9 cellular contexts compared by ENCODE assay signal in the genomic region with DNA sequence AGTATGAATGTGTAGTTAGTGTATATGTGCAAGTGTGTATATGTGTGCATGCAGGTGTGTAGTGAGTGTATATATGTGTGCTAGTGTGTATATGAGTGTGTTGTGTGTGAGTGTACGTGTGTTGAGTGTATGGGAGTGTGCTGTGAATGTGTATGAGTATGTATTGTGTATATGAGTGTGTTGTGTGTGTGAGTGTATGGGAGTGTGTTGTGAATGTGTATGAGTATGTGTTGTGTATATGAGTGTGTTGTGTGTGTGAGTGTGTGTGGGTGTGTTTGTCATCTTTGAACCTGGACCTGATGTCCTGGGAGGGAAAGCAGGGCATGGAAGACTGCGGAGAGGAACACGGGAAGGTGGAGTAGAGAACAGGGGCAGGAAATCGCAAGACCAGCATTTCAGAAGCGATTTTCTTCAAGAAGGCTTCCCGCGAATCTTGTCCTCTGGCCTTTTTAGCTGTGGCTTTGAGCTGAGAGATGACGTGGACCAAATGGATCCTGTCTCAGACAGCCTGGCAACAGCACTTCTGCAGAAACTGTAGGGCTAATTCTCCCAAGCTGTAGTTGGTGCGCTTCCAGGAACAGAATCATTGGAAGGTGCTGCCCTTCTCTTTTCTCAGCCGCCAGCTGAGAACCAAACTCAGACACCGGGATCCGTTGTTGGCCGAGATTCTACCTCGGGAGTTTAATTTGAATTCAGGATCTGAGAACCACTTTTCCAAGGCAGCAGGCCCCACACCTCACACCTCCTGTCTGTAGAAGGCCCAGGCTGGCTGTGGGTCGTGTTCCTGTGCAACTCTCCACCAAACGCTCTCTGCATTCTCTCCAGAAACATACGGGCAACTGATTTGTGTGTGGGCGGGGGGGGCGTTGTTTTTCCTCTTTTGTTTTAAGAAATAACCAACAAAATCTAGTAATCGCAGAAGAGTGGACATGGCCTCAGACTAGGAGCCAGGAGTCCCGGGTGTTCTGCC.
DNase-seq lines count a peak whose midpoint lies in the region; TF ChIP-seq lines count a peak whose summit lies in the region.
"Had no signal": no experiment of that assay in that cellular context is flagged by ENCODE, and none has a peak within 500 bp of the region (broad histone marks: within the 10 kb centered on the region; RNA-seq: fewer than 3 reads in every experiment).

No MANE protein-coding gene starts in this region.

- H3K27ac Mint-ChIP-seq in endodermal cell = no peak overlapping the region
- H3K27ac Mint-ChIP-seq in activated T-helper 1 cell treated with anti-CD3 and anti-CD28 coated beads, Interleukin-12 subunit alpha, Interleukin-12 subunit beta, Interleukin-2, Interleukin-4 antibody, amounts not matched to agents 30 ng/mL and 10 ng/mL and 1 ng/mL, durations not matched to agents 14 hours and 24 hours and 36 hours = no peak overlapping the region

- H3K4me3 ChIP-seq in AG09309 (ENCODE audit: control insufficient read depth, low read depth, low read length) = no peak overlapping the region; the same call in 1 of the 2 replicates
- peak overlapping the region; percentile 15 for H3K4me3 ChIP-seq in fibroblast of the aortic adventitia (ENCODE audit: low read depth, low read length)
- no peak overlapping the region for H3K4me3 ChIP-seq in trophoblast cell (ENCODE audit: low read depth, low read length)
- no peak overlapping the region for H3K4me3 ChIP-seq in endodermal cell (ENCODE audit: low read length)

- WGBS in trophoblast cell (ENCODE audit: extremely low coverage, insufficient coverage, insufficient read length) = 100% methylated on average over 1 of the region's 21 CpGs
- WGBS in endodermal cell (ENCODE audit: insufficient coverage in 1 of 2, insufficient read length in 1 of 2), 2 experiments = 86 to 94% methylated on average over 14 to 21 of the region's 21 CpGs

- peak overlapping the region; percentile 13 for H3K18ac ChIP-seq in trophoblast cell (ENCODE audit: low read length)

- H3K9me3 ChIP-seq in trophoblast cell (ENCODE audit: insufficient read depth, low read depth, low read length) (no peaks in the 10 kb centered on the region), endodermal cell (ENCODE audit: control insufficient read depth, low read length) (no peaks in the 10 kb centered on the region)

- H4K12ac ChIP-seq in trophoblast cell (ENCODE audit: low read depth, low read length) = no peak overlapping the region

- H3K23ac ChIP-seq in trophoblast cell (ENCODE audit: low read length) = peak overlapping the region; percentile 93

- no peak overlapping the region for H3K4me2 ChIP-seq in trophoblast cell (ENCODE audit: low read length)

- no peak overlapping the region for H2AFZ ChIP-seq in trophoblast cell (ENCODE audit: insufficient read depth, low read length, poor library complexity)

- H2BK120ac ChIP-seq in trophoblast cell (ENCODE audit: insufficient read depth, low read length, poor library complexity) = no peak overlapping the region

- H3K4ac ChIP-seq in trophoblast cell (ENCODE audit: low read depth, low read length) = no peak overlapping the region

- H4K8ac ChIP-seq in trophoblast cell (ENCODE audit: low read depth, low read length) = no peak overlapping the region

- H3K4me1 Mint-ChIP-seq in endodermal cell = peaks cover 4% of the 10 kb centered on the region
- H3K4me1 Mint-ChIP-seq in activated T-helper 1 cell treated with anti-CD3 and anti-CD28 coated beads, Interleukin-12 subunit alpha, Interleukin-12 subunit beta, Interleukin-2, Interleukin-4 antibody, amounts not matched to agents 30 ng/mL and 10 ng/mL and 1 ng/mL, durations not matched to agents 14 hours and 24 hours and 36 hours (ENCODE audit: low read depth) = no peaks in the 10 kb centered on the region

- peaks cover 25 to 42% of the 10 kb centered on the region in 2 experiments for H3K36me3 ChIP-seq in trophoblast cell (ENCODE audit: control insufficient read depth in 1 of 2, insufficient read depth in 2 of 2, low read length in 2 of 2)
- H3K36me3 ChIP-seq in endodermal cell (ENCODE audit: control insufficient read depth, insufficient read depth, low read length) = no peaks in the 10 kb centered on the region

- intact Hi-C loops in activated T-helper 1 cell treated with anti-CD3 and anti-CD28 coated beads, Interleukin-12 subunit alpha, Interleukin-12 subunit beta, Interleukin-2, Interleukin-4 antibody, amounts not matched to agents 30 ng/mL and 10 ng/mL and 1 ng/mL, durations not matched to agents 14 hours and 24 hours and 36 hours (cut with micrococcal nuclease) = no loop called here

- peaks cover 0 to 5% of the 10 kb centered on the region in 2 experiments for H3K4me1 ChIP-seq in trophoblast cell (ENCODE audit: control insufficient read depth in 1 of 2, insufficient read depth in 2 of 2, low read length in 2 of 2)
- peaks cover 4% of the 10 kb centered on the region for H3K4me1 ChIP-seq in endodermal cell (ENCODE audit: control insufficient read depth, insufficient read depth, low read length)

- DNase-seq in AG09309 (ENCODE audit: low read depth) (peak; percentile 82), SK-N-DZ (ENCODE audit: low spot score) (peak; percentile 82), fibroblast of the aortic adventitia (ENCODE audit: low read depth) (peak; percentile 98), trophoblast cell (peak; percentile 55 to 65), endodermal cell (no peak), NCI-H146 (lab: John Stamatoyannopoulos, UW) (no peak)
- DNase-seq in activated T-helper 1 cell treated with anti-CD3 and anti-CD28 coated beads, Interleukin-12 subunit alpha, Interleukin-12 subunit beta, Interleukin-2, Interleukin-4 antibody, amounts not matched to agents 30 ng/mL and 10 ng/mL and 1 ng/mL, durations not matched to agents 14 hours and 24 hours and 36 hours (ENCODE audit: low spot score) = no peak
- DNase-seq in stimulated activated CD4-positive, alpha-beta T cell treated with anti-CD3 and anti-CD28 coated beads, Interleukin-1b, Interleukin-23, amount 100 ng/mL, for 48 hours = no peak
- DNase-seq: NCI-H187 treated with DMSO at 0.1 percent for 48 hours had no signal

- no peaks in the 10 kb centered on the region for H3K36me3 Mint-ChIP-seq in endodermal cell (ENCODE audit: low read depth)
- H3K36me3 Mint-ChIP-seq in activated T-helper 1 cell treated with anti-CD3 and anti-CD28 coated beads, Interleukin-12 subunit alpha, Interleukin-12 subunit beta, Interleukin-2, Interleukin-4 antibody, amounts not matched to agents 30 ng/mL and 10 ng/mL and 1 ng/mL, durations not matched to agents 14 hours and 24 hours and 36 hours (ENCODE audit: low read depth) = peaks cover 2% of the 10 kb centered on the region

- H3K27ac ChIP-seq in trophoblast cell (ENCODE audit: low read depth, low read length) = no peak overlapping the region
- no peak overlapping the region for H3K27ac ChIP-seq in endodermal cell (ENCODE audit: low read depth, low read length)

- H2AK5ac ChIP-seq in trophoblast cell (ENCODE audit: low read length) = no peak overlapping the region

- H3K27me3 Mint-ChIP-seq in endodermal cell (ENCODE audit: insufficient read depth) = peaks cover 3% of the 10 kb centered on the region
- H3K27me3 Mint-ChIP-seq in activated T-helper 1 cell treated with anti-CD3 and anti-CD28 coated beads, Interleukin-12 subunit alpha, Interleukin-12 subunit beta, Interleukin-2, Interleukin-4 antibody, amounts not matched to agents 30 ng/mL and 10 ng/mL and 1 ng/mL, durations not matched to agents 14 hours and 24 hours and 36 hours (ENCODE audit: insufficient read depth) = no peaks in the 10 kb centered on the region

- H2BK5ac ChIP-seq in trophoblast cell (ENCODE audit: low read depth, low read length, poor library complexity) = no peak overlapping the region

- no peak overlapping the region for H3K14ac ChIP-seq in trophoblast cell (ENCODE audit: low read length)

- peaks cover 1% of the 10 kb centered on the region for H3K79me2 ChIP-seq in trophoblast cell (ENCODE audit: control insufficient read depth, insufficient read depth, low read length, poor library complexity)

- no peak overlapping the region for H4K91ac ChIP-seq in trophoblast cell (ENCODE audit: low read depth, low read length)

- no peaks in the 10 kb centered on the region for H3K27me3 ChIP-seq in trophoblast cell (ENCODE audit: insufficient read depth, low read length)
- no peaks in the 10 kb centered on the region for H3K27me3 ChIP-seq in endodermal cell (ENCODE audit: control insufficient read depth, insufficient read depth, low read length, poor library complexity, severe bottlenecking)

- no peaks in the 10 kb centered on the region for H3K9me3 Mint-ChIP-seq in endodermal cell
- H3K9me3 Mint-ChIP-seq in activated T-helper 1 cell treated with anti-CD3 and anti-CD28 coated beads, Interleukin-12 subunit alpha, Interleukin-12 subunit beta, Interleukin-2, Interleukin-4 antibody, amounts not matched to agents 30 ng/mL and 10 ng/mL and 1 ng/mL, durations not matched to agents 14 hours and 24 hours and 36 hours = no peaks in the 10 kb centered on the region

- peaks cover 3% of the 10 kb centered on the region for H3K79me1 ChIP-seq in trophoblast cell (ENCODE audit: low read length)

- no peak overlapping the region for H3K9ac ChIP-seq in trophoblast cell (ENCODE audit: low read length)
- H3K9ac ChIP-seq in endodermal cell (ENCODE audit: extremely low read depth, low read length, poor library complexity, severe bottlenecking) = no peak overlapping the region

- H2BK12ac ChIP-seq in trophoblast cell (ENCODE audit: low read length) = peak overlapping the region; percentile 54

- TF ChIP-seq CTCF in AG09309 (IDR thresholded peaks at IDR 0.05; ENCODE audit: control insufficient read depth, insufficient read depth, low read depth, low read length, missing control alignments) (no peak), fibroblast of the aortic adventitia (IDR thresholded peaks at IDR 0.05; ENCODE audit: insufficient read depth, low read length) (no peak), endodermal cell (conservative IDR thresholded peaks at IDR 0.05) (no peak)

- no peak overlapping the region for H3K4me3 Mint-ChIP-seq in endodermal cell
- no peak overlapping the region for H3K4me3 Mint-ChIP-seq in activated T-helper 1 cell treated with anti-CD3 and anti-CD28 coated beads, Interleukin-12 subunit alpha, Interleukin-12 subunit beta, Interleukin-2, Interleukin-4 antibody, amounts not matched to agents 30 ng/mL and 10 ng/mL and 1 ng/mL, durations not matched to agents 14 hours and 24 hours and 36 hours

Comparison
In these comparisons a context has a peak if more than half of its experiments do, and no peak if none do; other contexts are left out.
1. DNase-seq: peak in AG09309 (single experiment), SK-N-DZ (single experiment), fibroblast of the aortic adventitia (single experiment) and trophoblast cell (2 of 2); none in endodermal cell (single experiment), NCI-H146 (single experiment), activated T-helper 1 cell treated with anti-CD3 and anti-CD28 coated beads, Interleukin-12 subunit alpha, Interleukin-12 subunit beta, Interleukin-2, Interleukin-4 antibody, amounts not matched to agents 30 ng/mL and 10 ng/mL and 1 ng/mL, durations not matched to agents 14 hours and 24 hours and 36 hours (single experiment) and stimulated activated CD4-positive, alpha-beta T cell treated with anti-CD3 and anti-CD28 coated beads, Interleukin-1b, Interleukin-23, amount 100 ng/mL, for 48 hours (single experiment).